22 cellular contexts compared by ENCODE assay signal in genomic region chr7:29247962-29248236, GRCh38. TPM values are rescaled to one million over a fixed set of nuclear protein-coding genes. Genes with fewer than 3 reads are reported as not detected.
DNase-seq lines count a peak whose midpoint lies in the region; ATAC-seq and TF ChIP-seq lines count a peak whose summit lies in the region.
"Had no signal": no experiment of that assay in that cellular context is flagged by ENCODE, and none has a peak within 500 bp of the region (broad histone marks: within the 10 kb centered on the region; RNA-seq: fewer than 3 reads in every experiment).

No MANE protein-coding gene starts in this region.

- peaks cover 62% of the 10 kb centered on the region for H3K4me1 ChIP-seq in left ventricle myocardium inferior
- peaks cover 0 to 72% (median 17%) of the 10 kb centered on the region in 9 donors for H3K4me1 ChIP-seq in heart right ventricle
- H3K4me1 ChIP-seq in right lobe of liver, result peaks cover 0 to 36% (median 17%) of the 10 kb centered on the region in 4 donors

- TF ChIP-seq CTCF in left ventricle myocardium inferior (IDR thresholded peaks at IDR 0.05; ENCODE audit: borderline replicate concordance), result no peak
- TF ChIP-seq CTCF in heart right ventricle (IDR thresholded peaks at IDR 0.05), result no peak
- no peak for TF ChIP-seq CTCF in right lobe of liver (IDR thresholded peaks at IDR 0.05)

- intact Hi-C loops in left ventricle myocardium inferior (cut with micrococcal nuclease), result no loop called here
- intact Hi-C loops in heart right ventricle (cut with DNase I), result no loop called here
- intact Hi-C loops in right lobe of liver (cut with DNase I), result no loop called here

- no peaks in the 10 kb centered on the region for H3K9me3 Mint-ChIP-seq in central memory CD8-positive, alpha-beta T cell
- no peaks in the 10 kb centered on the region for H3K9me3 Mint-ChIP-seq in stimulated activated effector memory CD8-positive, alpha-beta T cell treated with anti-CD3 and anti-CD28 coated beads, Interleukin-12 subunit alpha, Interleukin-12 subunit beta, amount 100 ng/mL, for 72 hours

- H3K4me1 Mint-ChIP-seq in central memory CD8-positive, alpha-beta T cell, result peaks cover 37% of the 10 kb centered on the region
- peaks cover 39% of the 10 kb centered on the region for H3K4me1 Mint-ChIP-seq in stimulated activated effector memory CD8-positive, alpha-beta T cell treated with anti-CD3 and anti-CD28 coated beads, Interleukin-12 subunit alpha, Interleukin-12 subunit beta, amount 100 ng/mL, for 72 hours

- no peaks in the 10 kb centered on the region for H3K27me3 Mint-ChIP-seq in central memory CD8-positive, alpha-beta T cell

- peaks cover 3% of the 10 kb centered on the region for H3K36me3 Mint-ChIP-seq in central memory CD8-positive, alpha-beta T cell (ENCODE audit: insufficient read depth)
- H3K36me3 Mint-ChIP-seq in stimulated activated effector memory CD8-positive, alpha-beta T cell treated with anti-CD3 and anti-CD28 coated beads, Interleukin-12 subunit alpha, Interleukin-12 subunit beta, amount 100 ng/mL, for 72 hours, result no peaks in the 10 kb centered on the region

- 93 to 95% methylated on average over 3 of the region's 3 CpGs for WGBS in heart right ventricle, 2 donors
- WGBS in right lobe of liver (ENCODE audit: insufficient coverage, low coverage, low lambda C conversion rate, missing lambda C conversion rate), result 100% methylated on average over 3 of the region's 3 CpGs

- H3K27me3 ChIP-seq in left ventricle myocardium inferior (ENCODE audit: low read depth) (no peaks in the 10 kb centered on the region), heart right ventricle (no peaks in the 10 kb centered on the region), right lobe of liver (no peaks in the 10 kb centered on the region)

- no peak for TF ChIP-seq POLR2A in right lobe of liver (IDR thresholded peaks at IDR 0.05)

- no peak overlapping the region for H3K4me3 ChIP-seq in left ventricle myocardium inferior
- no peak overlapping the region for H3K4me3 ChIP-seq in heart right ventricle
- H3K4me3 ChIP-seq in right lobe of liver, result no peak overlapping the region
- H3K4me3 ChIP-seq: GM23248, HAP-1 had no signal

- ATAC-seq in heart right ventricle (no peak), right lobe of liver (no peak), HG02763 (IDR thresholded peaks at IDR 0.05; ENCODE audit: unreplicated experiment) (no peak)
- ATAC-seq in central memory CD8-positive, alpha-beta T cell (replicated peaks; ENCODE audit: extremely low read depth, poor library complexity, severe bottlenecking), result no peak
- no peak for ATAC-seq in stimulated activated effector memory CD8-positive, alpha-beta T cell treated with anti-CD3 and anti-CD28 coated beads, Interleukin-12 subunit alpha, Interleukin-12 subunit beta, amount 100 ng/mL, for 72 hours

- H3K9me3 ChIP-seq in left ventricle myocardium inferior (replicated peaks) (no peaks in the 10 kb centered on the region), heart right ventricle (no peaks in the 10 kb centered on the region), right lobe of liver (no peaks in the 10 kb centered on the region)
- H3K9me3 ChIP-seq: HAP-1 had no signal

- H3K27ac ChIP-seq in left ventricle myocardium inferior (replicated peaks) (peak overlapping the region; percentile 37), heart right ventricle (peak overlapping the region in 1 of 10 donors; percentile 64), right lobe of liver (peak overlapping the region in 2 of 3 donors; percentile 17 to 79), substantia nigra (ENCODE audit: low read depth, low read length, poor library complexity, severe bottlenecking) (peak overlapping the region; percentile 10)
- H3K27ac ChIP-seq: GM23248, HL-60 had no signal

- DNase-seq in left ventricle myocardium inferior (no peak), heart right ventricle (no peak), right lobe of liver (no peak), substantia nigra (lab: John Stamatoyannopoulos, UW) (no peak), DMS153 treated with DMSO at 0.1 percent for 48 hours (lab: John Stamatoyannopoulos, UW; ENCODE audit: unreplicated experiment) (no peak)
- DNase-seq in central memory CD8-positive, alpha-beta T cell (ENCODE audit: low spot score in 2 of 2), result no peak
- DNase-seq in stimulated activated effector memory CD8-positive, alpha-beta T cell treated with anti-CD3 and anti-CD28 coated beads, Interleukin-12 subunit alpha, Interleukin-12 subunit beta, amount 100 ng/mL, for 72 hours (ENCODE audit: low spot score in 2 of 2), result no peak
- DNase-seq: 8988T, AML-193, C1 segment of cervical spinal cord, DMS79 treated with DMSO at 0.1 percent for 48 hours, GM23248, KG1, MV-4-11, NCI-H1417, NCI-H187, NCI-H446, NCI-H526, OCI-M1 had no signal

- peak overlapping the region; percentile 19 for H3K27ac Mint-ChIP-seq in central memory CD8-positive, alpha-beta T cell (ENCODE audit: low read depth)
- H3K27ac Mint-ChIP-seq in stimulated activated effector memory CD8-positive, alpha-beta T cell treated with anti-CD3 and anti-CD28 coated beads, Interleukin-12 subunit alpha, Interleukin-12 subunit beta, amount 100 ng/mL, for 72 hours, result no peak overlapping the region

- H3K4me3 Mint-ChIP-seq in central memory CD8-positive, alpha-beta T cell, result no peak overlapping the region
- H3K4me3 Mint-ChIP-seq in stimulated activated effector memory CD8-positive, alpha-beta T cell treated with anti-CD3 and anti-CD28 coated beads, Interleukin-12 subunit alpha, Interleukin-12 subunit beta, amount 100 ng/mL, for 72 hours, result no peak overlapping the region

- H3K36me3 ChIP-seq in left ventricle myocardium inferior, result peaks cover 1% of the 10 kb centered on the region
- H3K36me3 ChIP-seq in heart right ventricle, result peaks cover 0 to 3% (median 0%) of the 10 kb centered on the region in 9 donors
- no peaks in the 10 kb centered on the region for H3K36me3 ChIP-seq in right lobe of liver
- H3K36me3 ChIP-seq: HAP-1 had no signal

RNA-seq across cellular contexts. Expression of gene CHN2, which starts 53.3 kb away (rescaled TPM):
- total RNA-seq in left ventricle myocardium inferior, result 36.1 TPM
- total RNA-seq in heart right ventricle, result 10 to 100 TPM in 9 of 10 donors, 1 to 10 TPM in 1; 5.9 to 54.9 (median 27.6) TPM
- 10 to 100 TPM; 15.4 to 15.7 TPM for polyA plus RNA-seq in heart right ventricle
- 10 to 100 TPM; 20.1 to 57.7 (median 31.5) TPM for total RNA-seq in right lobe of liver
